Comparison of ENCODE assay signal across 23 cellular contexts in genomic region chrX:132831336-132831973, GRCh38.
"Had no signal": no experiment of that assay in that cellular context is flagged by ENCODE, and none has a peak within 500 bp of the region (broad histone marks: within the 10 kb centered on the region; RNA-seq: fewer than 3 reads in every experiment).

No MANE protein-coding gene starts in this region.

- DNase-seq: activated CD4-positive, alpha-beta memory T cell treated with anti-CD3 and anti-CD28 coated beads, Interleukin-2, amount 10 ng/mL, durations not matched to agents 7 days and 5 days; activated CD4-positive, alpha-beta T cell treated with anti-CD3 and anti-CD28 coated beads, Interleukin-2, amount 10 ng/mL, durations not matched to agents 24 days and 14 days; activated CD8-positive, alpha-beta memory T cell treated with anti-CD3 and anti-CD28 coated beads, Interleukin-2, amount 50 U/mL, for 48 hours; activated naive CD8-positive, alpha-beta T cell treated with anti-CD3 and anti-CD28 coated beads, Interleukin-2, amount 50 U/mL, for 24 hours; activated T-cell treated with anti-CD3 and anti-CD28 coated beads, Interleukin-2, amount 50 U/mL, for 24 hours; cerebellar nuclear complex; colonic mucosa; effector CD8-positive, alpha-beta T cell; esophagus squamous epithelium; glutamatergic neuron; mammary epithelial cell; naive thymus-derived CD8-positive, alpha-beta T cell; posterior cingulate gyrus; right lobe of liver; small intestine; stimulated activated CD4-positive, alpha-beta T cell treated with anti-CD3 and anti-CD28 coated beads, Interleukin-4, amount 100 ng/mL, for 24 hours; T-helper 17 cell; T1000; thyroid gland; WERI-Rb-1 had no signal

- H3K27me3 ChIP-seq: colonic mucosa, esophagus squamous epithelium, thyroid gland had no signal

- H3K4me3 ChIP-seq: colonic mucosa, esophagus squamous epithelium, right lobe of liver, thyroid gland had no signal

- ATAC-seq: activated CD4-positive, CD25-positive, alpha-beta regulatory T cell treated with anti-CD3 and anti-CD28 coated beads, Interleukin-2, amount 50 U/mL, for 24 hours; activated naive CD8-positive, alpha-beta T cell treated with anti-CD3 and anti-CD28 coated beads, Interleukin-2, amount 50 U/mL, for 24 hours; naive thymus-derived CD8-positive, alpha-beta T cell; right lobe of liver; stimulated activated effector memory CD8-positive, alpha-beta T cell treated with anti-CD3 and anti-CD28 coated beads, Interleukin-12 subunit alpha, Interleukin-12 subunit beta, amount 100 ng/mL, for 72 hours; T-helper 17 cell had no signal

- H3K36me3 ChIP-seq: colonic mucosa, esophagus squamous epithelium, right lobe of liver, thyroid gland, WERI-Rb-1 had no signal

- H3K9me3 ChIP-seq: colonic mucosa, esophagus squamous epithelium, right lobe of liver, thyroid gland had no signal

- H3K4me1 ChIP-seq: colonic mucosa, esophagus squamous epithelium, right lobe of liver, thyroid gland had no signal

- H3K27ac ChIP-seq: colonic mucosa, epithelial cell of prostate, esophagus squamous epithelium, right lobe of liver, thyroid gland, WERI-Rb-1 had no signal
